In the genomic region with DNA sequence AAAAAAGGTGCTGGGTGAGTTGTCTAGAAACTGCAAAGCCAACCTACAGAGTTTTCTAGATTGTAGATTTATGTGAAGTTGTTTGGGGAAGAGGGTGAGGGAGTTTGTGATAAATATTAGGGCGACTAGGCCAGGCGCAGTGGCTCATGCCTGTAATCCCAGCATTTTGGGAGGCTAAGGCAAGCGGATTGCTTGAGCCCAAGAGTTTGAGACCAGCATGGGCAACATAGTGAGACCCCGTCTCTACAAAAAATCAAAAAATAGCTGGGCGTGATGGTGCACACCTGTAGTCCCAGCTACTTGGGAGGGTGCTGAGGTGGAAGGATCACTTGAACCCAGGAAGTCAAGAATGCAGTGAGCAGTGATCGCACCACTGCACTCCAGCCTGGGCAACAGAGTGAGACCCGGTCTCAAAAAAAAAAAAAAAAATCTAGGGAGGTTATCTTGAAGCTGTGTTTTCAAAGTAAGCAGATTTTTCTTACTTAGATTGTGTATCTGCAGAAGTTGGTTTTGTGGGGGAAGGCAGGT, we compare ENCODE assay signal across 8 cellular contexts. TPM values are rescaled to one million over a fixed set of nuclear protein-coding genes. Genes with fewer than 3 reads are reported as not detected.
DNase-seq lines count a peak whose midpoint lies in the region; ATAC-seq and TF ChIP-seq lines count a peak whose summit lies in the region.

No MANE protein-coding gene starts in this region.

- H3K36me3 ChIP-seq in fibroblast of lung (ENCODE audit: control insufficient read depth, insufficient read depth, low read length) (no peaks in the 10 kb centered on the region), sigmoid colon (no peaks in the 10 kb centered on the region)

- peaks cover 42 to 60% (median 55%) of the 10 kb centered on the region in 3 donors for H3K4me1 Mint-ChIP-seq in T-cell

- H3K27ac Mint-ChIP-seq in T-cell = peak overlapping the region; percentile 100

- no peaks in the 10 kb centered on the region for H3K27me3 Mint-ChIP-seq in T-cell

- CTCF ChIA-PET in T-cell (lab: Charles Lee) = interaction anchor here (1.9 to 2.3 kb wide), 2 partner anchors 13 to 14 kb away, joined by 4 to 22 read pairs; no protein-coding TSS in a partner anchor

- peaks cover 25% of the 10 kb centered on the region for H3K79me2 ChIP-seq in fibroblast of lung (ENCODE audit: control insufficient read depth, insufficient read depth, low read length)

- H3K9me3 Mint-ChIP-seq in T-cell = peaks cover 0 to 2% (median 0%) of the 10 kb centered on the region in 3 donors

- no peak for TF ChIP-seq EP300 in sigmoid colon (IDR thresholded peaks at IDR 0.05)

- H3K27ac ChIP-seq in fibroblast of lung (ENCODE audit: insufficient read depth, low read length) (peak overlapping the region; percentile 96), sigmoid colon (peak overlapping the region; percentile 85 to 93 (median 91))

- no peak for TF ChIP-seq CTCF in GM12865 (IDR thresholded peaks at IDR 0.05; ENCODE audit: insufficient read depth, low read depth, low read length, missing control alignments)
- TF ChIP-seq CTCF in fibroblast of lung (conservative IDR thresholded peaks at IDR 0.05 in 1 of 2, IDR thresholded peaks at IDR 0.05 in 1 of 2; ENCODE audit: low read depth in 1 of 2, low read length in 2 of 2) = no peak
- no peak for TF ChIP-seq CTCF in sigmoid colon (IDR thresholded peaks at IDR 0.05)

- H3K4me1 ChIP-seq in fibroblast of lung (ENCODE audit: control insufficient read depth, extremely low read depth, insufficient read depth, low read length) (peaks cover 14% of the 10 kb centered on the region), sigmoid colon (peaks cover 0 to 44% (median 34%) of the 10 kb centered on the region in 4 donors)

- H3K27me3 ChIP-seq in fibroblast of lung (ENCODE audit: control insufficient read depth, insufficient read depth, low read length) (no peaks in the 10 kb centered on the region), sigmoid colon (no peaks in the 10 kb centered on the region)

- H3K9me3 ChIP-seq in fibroblast of lung (ENCODE audit: control insufficient read depth, insufficient read depth, low read depth, low read length) (no peaks in the 10 kb centered on the region), sigmoid colon (no peaks in the 10 kb centered on the region)

- H3K4me2 ChIP-seq in fibroblast of lung (ENCODE audit: extremely low read depth, insufficient read depth, low read length) = peak overlapping the region; percentile 99

- no peaks in the 10 kb centered on the region for H4K20me1 ChIP-seq in fibroblast of lung (ENCODE audit: control insufficient read depth, extremely low read depth, insufficient read depth, low read length)

- no peak for DNase-seq in GM12865 (ENCODE audit: low read depth)
- no peak for DNase-seq in T-cell
- DNase-seq in fibroblast of lung (ENCODE audit: low read depth in 2 of 2) = no peak
- DNase-seq in sigmoid colon = no peak
- DNase-seq in amniotic stem cell (lab: John Stamatoyannopoulos, UW) = no peak
- DNase-seq in effector CD4-positive, alpha-beta T cell = no peak

- peak overlapping the region; percentile 95 to 100 (median 100) for H3K4me3 Mint-ChIP-seq in T-cell

- WGBS in sigmoid colon, 2 donors = 13 to 32% methylated on average over 7 of the region's 7 CpGs

- no peak for ATAC-seq in T-cell (replicated peaks in 1 of 4)
- ATAC-seq in GM18519 (IDR thresholded peaks at IDR 0.05; ENCODE audit: low FRiP score, unreplicated experiment) = no peak
- ATAC-seq in GM21360 (IDR thresholded peaks at IDR 0.05; ENCODE audit: unreplicated experiment) = no peak

- intact Hi-C loops in sigmoid colon (cut with DNase I) = loop anchor here (5.0 kb wide), 1 partner anchor 108 kb away; no protein-coding TSS in a partner anchor

- peaks cover 34% of the 10 kb centered on the region for H3K36me3 Mint-ChIP-seq in T-cell

- POLR2A ChIA-PET in T-cell (lab: Charles Lee) = interaction anchor here (1.9 to 2.4 kb wide), 2 partner anchors 12 to 15 kb away, joined by 11 to 32 read pairs (median 30); no protein-coding TSS in a partner anchor

- H3K4me3 ChIP-seq in GM12865 (ENCODE audit: low read depth, low read length) (peak overlapping the region; percentile 93), fibroblast of lung (replicated peaks in 1 of 4; ENCODE audit: control extremely low read depth in 1 of 4, insufficient read depth in 1 of 4, low read depth in 3 of 4, low read length in 4 of 4) (peak overlapping the region; percentile 74 to 96 (median 88)), sigmoid colon (peak overlapping the region; percentile 58 to 74 (median 67))

- H3K9ac ChIP-seq in fibroblast of lung (ENCODE audit: insufficient read depth, low read length) = peak overlapping the region; percentile 80

- no peak for TF ChIP-seq POLR2A in sigmoid colon (IDR thresholded peaks at IDR 0.05)

- no peak overlapping the region for H2AFZ ChIP-seq in fibroblast of lung (ENCODE audit: low read length)

RNA-seq across cellular contexts. Expression of a gene that starts 0.8 kb away (rescaled TPM):
- total RNA-seq in T-cell (10 to 100 TPM; 47.5 to 55.7 (median 52.3) TPM), fibroblast of lung (50.3 and 58.3 TPM in 2 replicates), sigmoid colon (10 to 100 TPM; 15.8 to 28.2 (median 17.0) TPM)
- polyA plus RNA-seq in fibroblast of lung (11.8 and 18.7 TPM in 2 replicates), sigmoid colon (10 to 100 TPM in 1 of 3 donors, 1 to 10 TPM in 2; 4.2 to 24.3 (median 7.9) TPM)
- polyA plus RNA-seq in fibroblast of lung (2012) = 10.8 and 20.4 TPM in 2 replicates
- 18.8 and 19.3 TPM in 2 replicates for polyA minus RNA-seq in fibroblast of lung (ENCODE audit: low replicate concordance)

RNA-seq across cellular contexts. Expression of a gene that starts 32.0 kb away (rescaled TPM):
- not detected for total RNA-seq in T-cell
- total RNA-seq in fibroblast of lung = not detected in 2 replicates
- not detected in 2 replicates for polyA plus RNA-seq in fibroblast of lung
- polyA plus RNA-seq in fibroblast of lung (2012) = not detected in 2 replicates
- not detected in 2 replicates for polyA minus RNA-seq in fibroblast of lung (ENCODE audit: low replicate concordance)
- 10 to 100 TPM in 1 of 4 donors, 1 to 10 TPM in 1, under 1 TPM in 1, not detected in 1; 0.68 to 12.8 (median 1.9) TPM for total RNA-seq in sigmoid colon
- polyA plus RNA-seq in sigmoid colon = 10 to 100 TPM in 2 of 3 donors, 1 to 10 TPM in 1; 7.9 to 84.7 (median 59.4) TPM
